In the genomic region with DNA sequence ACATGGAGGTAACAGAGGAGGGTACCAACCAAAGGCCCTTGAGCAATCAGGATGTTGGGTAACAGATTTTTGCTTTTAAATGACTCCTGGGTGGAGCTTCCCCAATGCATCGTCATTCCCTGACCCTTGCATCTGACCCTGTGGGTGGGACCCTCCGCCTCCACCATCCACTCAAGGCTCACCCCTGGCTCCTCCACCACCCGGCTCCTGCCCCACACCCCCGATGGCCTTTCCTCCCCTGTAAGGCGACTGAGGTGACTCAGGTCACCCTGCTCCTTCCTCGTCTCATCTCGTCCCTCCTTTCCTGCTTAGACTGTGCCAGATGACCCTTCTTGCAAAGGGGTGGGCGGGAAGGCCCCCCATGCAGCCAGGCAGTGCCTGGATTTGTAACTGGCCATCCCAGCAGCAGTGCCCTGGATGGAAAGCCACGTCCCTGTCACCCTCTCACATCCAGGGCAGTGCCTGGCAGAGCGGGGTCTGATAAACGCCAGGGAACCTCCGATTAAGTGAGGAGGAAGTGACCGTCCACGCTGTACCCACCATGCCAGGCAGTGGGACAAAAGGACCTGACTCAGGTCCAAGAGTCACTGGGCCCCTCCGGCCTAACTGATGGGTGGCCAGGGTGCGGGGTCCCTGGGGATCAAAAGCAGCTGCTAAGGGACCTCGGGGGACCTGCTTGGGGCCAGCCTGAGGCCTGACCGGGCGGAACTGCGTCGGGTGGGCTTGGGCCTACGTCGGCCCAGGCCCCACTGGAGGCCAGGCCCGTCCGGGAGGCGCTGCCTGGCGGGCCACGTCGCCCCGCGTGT, we compare ENCODE assay signal across 9 cellular contexts. TPM values are rescaled to one million over a fixed set of nuclear protein-coding genes. Genes with fewer than 3 reads are reported as not detected.
A peak's percentile ranks its signal among the peaks of the same experiment; 100 is the strongest.
DNase-seq lines count a peak whose midpoint lies in the region; ATAC-seq, FAIRE-seq and TF ChIP-seq lines count a peak whose summit lies in the region.
"Had no signal": no experiment of that assay in that cellular context is flagged by ENCODE, and none has a peak within 500 bp of the region (broad histone marks: within the 10 kb centered on the region; RNA-seq: fewer than 3 reads in every experiment).

No MANE protein-coding gene starts in this region.

- TF ChIP-seq CTCF in hepatocyte (IDR thresholded peaks at IDR 0.05; ENCODE audit: poor library complexity), result no peak

- H3K9me3 ChIP-seq in hepatocyte (ENCODE audit: low read depth), result no peaks in the 10 kb centered on the region

- peak overlapping the region; percentile 87 for H3K27ac ChIP-seq in hepatocyte

- FAIRE-seq in H54 (lab: Jason Lieb, UNC), result no peak
- FAIRE-seq: TTC549 had no signal

- no peak for TF ChIP-seq POLR2A in H54 (IDR thresholded peaks at IDR 0.05; ENCODE audit: low read depth, low read length)

- no peak for DNase-seq in activated CD4-positive, alpha-beta T cell treated with anti-CD3 and anti-CD28 coated beads, Interleukin-2, amount 10 ng/mL, durations not matched to agents 7 days and 5 days
- DNase-seq in activated CD4-positive, alpha-beta T cell treated with anti-CD3 and anti-CD28 coated beads for 48 hours, result no peak
- DNase-seq in hepatocyte (ENCODE audit: low spot score), result no peak
- DNase-seq in stimulated activated naive CD8-positive, alpha-beta T cell treated with anti-CD3 and anti-CD28 coated beads, Interleukin-15, Interleukin-2, amounts not matched to agents 100 U/mL and 50 U/mL, for 24 hours, result peak; percentile 9
- no peak for DNase-seq in H54 (ENCODE audit: insufficient read length, low spot score)

- H3K27me3 ChIP-seq in hepatocyte, result no peaks in the 10 kb centered on the region

- H3K9me2 ChIP-seq in hepatocyte (replicated peaks; ENCODE audit: insufficient read depth), result no peaks in the 10 kb centered on the region

- H3K4me1 ChIP-seq in hepatocyte (ENCODE audit: insufficient read depth), result peaks cover 34% of the 10 kb centered on the region

- H3K27ac Mint-ChIP-seq in activated CD4-positive, alpha-beta T cell treated with anti-CD3 and anti-CD28 coated beads, Interleukin-2, amount 10 ng/mL, durations not matched to agents 7 days and 5 days, result peak overlapping the region; percentile 26
- H3K27ac Mint-ChIP-seq in activated naive CD8-positive, alpha-beta T cell, result peak overlapping the region; percentile 78

- peaks cover 7% of the 10 kb centered on the region for H3K36me3 Mint-ChIP-seq in activated CD4-positive, alpha-beta T cell treated with anti-CD3 and anti-CD28 coated beads, Interleukin-2, amount 10 ng/mL, durations not matched to agents 7 days and 5 days (ENCODE audit: low read depth)
- peaks cover 6% of the 10 kb centered on the region for H3K36me3 Mint-ChIP-seq in activated naive CD8-positive, alpha-beta T cell

- no peak overlapping the region for H3K4me3 ChIP-seq in hepatocyte

- peak overlapping the region; percentile 67 for H3K4me2 ChIP-seq in hepatocyte

- no peaks in the 10 kb centered on the region for H3K36me3 ChIP-seq in hepatocyte (replicated peaks; ENCODE audit: insufficient read depth, low read depth)

- peak overlapping the region; percentile 93 for H2AFZ ChIP-seq in hepatocyte

- H3K27me3 Mint-ChIP-seq in activated CD4-positive, alpha-beta T cell treated with anti-CD3 and anti-CD28 coated beads, Interleukin-2, amount 10 ng/mL, durations not matched to agents 7 days and 5 days, result no peaks in the 10 kb centered on the region
- no peaks in the 10 kb centered on the region for H3K27me3 Mint-ChIP-seq in activated naive CD8-positive, alpha-beta T cell

- POLR2A ChIA-PET in activated CD4-positive, alpha-beta T cell treated with anti-CD3 and anti-CD28 coated beads, Interleukin-2, amount 10 ng/mL, durations not matched to agents 7 days and 5 days (lab: Charles Lee), result interaction anchor here (0.7 kb wide), 1 partner anchor 20 kb away, joined by 4 read pairs; no protein-coding TSS in a partner anchor

- H4K20me1 ChIP-seq in hepatocyte (ENCODE audit: insufficient read depth, poor library complexity, severe bottlenecking), result no peaks in the 10 kb centered on the region

- H3K9me3 Mint-ChIP-seq in activated CD4-positive, alpha-beta T cell treated with anti-CD3 and anti-CD28 coated beads, Interleukin-2, amount 10 ng/mL, durations not matched to agents 7 days and 5 days, result no peaks in the 10 kb centered on the region
- no peaks in the 10 kb centered on the region for H3K9me3 Mint-ChIP-seq in activated naive CD8-positive, alpha-beta T cell (ENCODE audit: low read depth)

- no peaks in the 10 kb centered on the region for H3K79me2 ChIP-seq in hepatocyte

- peak overlapping the region; percentile 46 for H3K4me3 Mint-ChIP-seq in activated CD4-positive, alpha-beta T cell treated with anti-CD3 and anti-CD28 coated beads, Interleukin-2, amount 10 ng/mL, durations not matched to agents 7 days and 5 days
- H3K4me3 Mint-ChIP-seq in activated naive CD8-positive, alpha-beta T cell, result peak overlapping the region; percentile 46

- WGBS in hepatocyte (ENCODE audit: low lambda C conversion rate, missing lambda C conversion rate), result 87% methylated on average over 25 of the region's 31 CpGs

- CTCF ChIA-PET in activated CD4-positive, alpha-beta T cell treated with anti-CD3 and anti-CD28 coated beads, Interleukin-2, amount 10 ng/mL, durations not matched to agents 7 days and 5 days (lab: Charles Lee), result interaction anchor here (1.8 to 2.2 kb wide), 2 partner anchors 41 kb away, joined by 7 to 8 read pairs; a partner anchor contains a TSS

- peaks cover 13% of the 10 kb centered on the region for H3K4me1 Mint-ChIP-seq in activated CD4-positive, alpha-beta T cell treated with anti-CD3 and anti-CD28 coated beads, Interleukin-2, amount 10 ng/mL, durations not matched to agents 7 days and 5 days
- H3K4me1 Mint-ChIP-seq in activated naive CD8-positive, alpha-beta T cell (ENCODE audit: low read depth), result peaks cover 10% of the 10 kb centered on the region

- ATAC-seq in stimulated activated naive CD8-positive, alpha-beta T cell treated with anti-CD3 and anti-CD28 coated beads, Interleukin-15, Interleukin-2, amounts not matched to agents 100 U/mL and 50 U/mL, for 24 hours, result no peak
- ATAC-seq in HG02642 (IDR thresholded peaks at IDR 0.05; ENCODE audit: poor library complexity, unreplicated experiment) (no peak), GM18858 (IDR thresholded peaks at IDR 0.05; ENCODE audit: unreplicated experiment) (no peak)

RNA-seq across cellular contexts. Expression of a gene that starts 0.6 kb away (rescaled TPM):
- total RNA-seq in activated CD4-positive, alpha-beta T cell treated with anti-CD3 and anti-CD28 coated beads, Interleukin-2, amount 10 ng/mL, durations not matched to agents 7 days and 5 days, result 10 to 100 TPM; 28.7 to 30.7 TPM
- 15.2 and 15.4 TPM in 2 replicates for total RNA-seq in hepatocyte
- 42.3 and 46.0 TPM in 2 replicates for polyA plus RNA-seq in hepatocyte

RNA-seq across cellular contexts. Expression of a gene that starts 40.9 kb away (rescaled TPM):
- total RNA-seq in activated CD4-positive, alpha-beta T cell treated with anti-CD3 and anti-CD28 coated beads, Interleukin-2, amount 10 ng/mL, durations not matched to agents 7 days and 5 days, result 100 to 1,000 TPM; 163 to 173 TPM
- 23.2 and 28.5 TPM in 2 replicates for total RNA-seq in hepatocyte
- polyA plus RNA-seq in hepatocyte, result 39.9 and 41.8 TPM in 2 replicates
